ENCODE assay signal across 8 cellular contexts in the genomic region with DNA sequence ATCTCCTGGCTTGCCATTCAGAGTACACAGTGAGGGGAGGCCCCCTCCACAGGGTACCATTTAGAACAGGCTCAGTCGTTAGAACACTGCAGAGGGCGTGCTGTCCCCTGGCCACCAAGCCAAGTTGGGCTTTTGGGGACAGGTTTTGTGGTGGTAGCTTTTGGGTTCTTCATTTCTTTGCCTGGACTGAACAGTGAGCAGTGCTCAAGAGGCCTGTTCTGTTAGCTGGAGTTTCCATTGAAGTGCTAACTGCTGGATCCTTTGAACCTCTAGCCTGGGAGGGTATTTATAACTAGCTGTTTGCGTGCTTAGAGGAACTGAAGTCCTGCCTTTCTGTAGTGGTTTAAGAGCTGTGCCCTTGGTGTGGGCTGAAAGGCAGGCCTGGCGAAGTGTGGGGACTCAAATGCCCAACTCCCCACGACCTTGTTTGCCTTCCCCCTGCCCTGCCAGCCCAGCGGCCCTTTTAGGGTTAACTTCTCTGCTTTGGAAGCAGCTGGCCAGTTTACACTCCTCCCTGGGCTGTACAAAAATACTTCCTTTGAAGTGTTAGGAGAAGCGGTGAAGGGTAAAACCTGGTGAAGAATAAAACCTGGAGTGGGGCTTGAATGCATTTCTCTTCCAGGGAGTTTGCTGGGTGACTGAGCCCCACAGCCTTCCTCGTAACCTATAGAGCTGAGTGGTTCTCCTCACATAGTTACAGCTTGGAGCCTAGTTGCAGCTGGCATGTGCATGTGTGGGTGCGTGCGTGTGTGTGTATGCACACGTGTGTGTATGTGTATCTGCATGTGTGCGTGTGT. TPM values are rescaled to one million over a fixed set of nuclear protein-coding genes. Genes with fewer than 3 reads are reported as not detected.
DNase-seq lines count a peak whose midpoint lies in the region; ATAC-seq and TF ChIP-seq lines count a peak whose summit lies in the region.

No MANE protein-coding gene starts in this region.

- H3K4me3 ChIP-seq in fibroblast of pulmonary artery (replicated peaks; ENCODE audit: low read depth, low read length), result no peak overlapping the region

- peak overlapping the region; percentile 78 for H3K27ac Mint-ChIP-seq in progenitor cell of endocrine pancreas

- peaks cover 3% of the 10 kb centered on the region for H3K27me3 Mint-ChIP-seq in progenitor cell of endocrine pancreas

- no peaks in the 10 kb centered on the region for H3K36me3 Mint-ChIP-seq in progenitor cell of endocrine pancreas (ENCODE audit: insufficient read depth)

- ATAC-seq in GM21526 (IDR thresholded peaks at IDR 0.05; ENCODE audit: low FRiP score, unreplicated experiment), result no peak
- no peak for ATAC-seq in GM21367 (IDR thresholded peaks at IDR 0.05; ENCODE audit: unreplicated experiment)
- ATAC-seq in HG02981 (IDR thresholded peaks at IDR 0.05; ENCODE audit: unreplicated experiment), result no peak

- TF ChIP-seq CTCF in fibroblast of pulmonary artery (IDR thresholded peaks at IDR 0.05; ENCODE audit: low read length, missing control alignments), result no peak
- no peak for TF ChIP-seq CTCF in progenitor cell of endocrine pancreas (IDR thresholded peaks at IDR 0.05; ENCODE audit: unreplicated experiment)

- peaks cover 25% of the 10 kb centered on the region for H3K4me1 Mint-ChIP-seq in progenitor cell of endocrine pancreas (ENCODE audit: low read depth)

- DNase-seq in ELF-1 (ENCODE audit: low read depth, low spot score), result peak; percentile 79
- peak; percentile 28 to 69 for DNase-seq in NCI-H526 (lab: John Stamatoyannopoulos, UW)
- DNase-seq in fibroblast of pulmonary artery (ENCODE audit: low read depth), result peak; percentile 30
- DNase-seq in progenitor cell of endocrine pancreas (ENCODE audit: low spot score, unreplicated experiment), result peak; percentile 15
- DNase-seq in SW 1271 (lab: John Stamatoyannopoulos, UW), result no peak

- H3K4me3 Mint-ChIP-seq in progenitor cell of endocrine pancreas (ENCODE audit: low read depth), result no peak overlapping the region

- H3K9me3 Mint-ChIP-seq in progenitor cell of endocrine pancreas (ENCODE audit: low read depth), result no peaks in the 10 kb centered on the region

RNA-seq across cellular contexts. Expression of gene ZNRF3, which starts 34.6 kb away (rescaled TPM):
- 7.5 and 9.5 TPM in 2 replicates for total RNA-seq in progenitor cell of endocrine pancreas

Comparison
In these comparisons a context has a peak if more than half of its experiments do, and no peak if none do; other contexts are left out.
1. DNase-seq: peak in ELF-1 (single experiment), NCI-H526 (2 of 2), fibroblast of pulmonary artery (single experiment) and progenitor cell of endocrine pancreas (single experiment); none in SW 1271 (0 of 2).